1 cellular context compared by ENCODE assay signal in genomic region chr10:73217628-73218027, GRCh38.
TF ChIP-seq lines count a peak whose summit lies in the region.

No MANE protein-coding gene starts in this region.

TF ChIP-seq in GM12878, 131 proteins besides CTCF, POLR2A, EP300 and RAD21:
- TF ChIP-seq RAD51 (IDR thresholded peaks at IDR 0.05), result 0 out of 2 replicates have a peak, but pooled peaks have one; percentile 13
- no peak for TF ChIP-seq RELB (IDR thresholded peaks at IDR 0.05; ENCODE audit: low read depth)
